In the genomic region with DNA sequence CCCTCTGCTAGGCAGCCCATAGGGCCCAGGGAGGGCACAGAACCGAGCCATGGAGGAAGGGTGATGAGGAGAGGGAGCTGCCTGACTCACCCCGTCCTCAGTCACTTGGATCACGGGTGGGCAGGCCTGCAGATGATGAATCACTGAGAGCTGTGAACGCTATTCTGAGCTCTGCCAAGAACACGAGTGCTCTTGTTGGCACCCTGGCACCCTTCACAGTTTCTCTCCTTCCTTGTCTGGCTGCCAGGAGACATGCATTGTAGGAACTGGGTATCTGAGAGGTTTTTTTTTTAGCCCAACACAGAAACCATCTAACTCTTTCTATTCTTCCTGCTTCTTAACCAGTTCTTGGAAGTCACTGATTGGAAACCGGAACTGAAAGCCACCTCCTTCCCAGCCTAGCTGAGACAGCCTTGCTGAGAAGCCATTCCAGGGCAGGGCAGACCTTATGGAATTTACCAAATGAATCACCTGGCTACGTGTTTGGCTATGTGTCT, we compare ENCODE assay signal across 9 cellular contexts.
DNase-seq lines count a peak whose midpoint lies in the region; ATAC-seq and TF ChIP-seq lines count a peak whose summit lies in the region.
"Had no signal": no experiment of that assay in that cellular context is flagged by ENCODE, and none has a peak within 500 bp of the region (broad histone marks: within the 10 kb centered on the region; RNA-seq: fewer than 3 reads in every experiment).

No MANE protein-coding gene starts in this region.

- no peak overlapping the region for H3K4me3 Mint-ChIP-seq in activated naive CD4-positive, alpha-beta T cell treated with anti-CD3 and anti-CD28 coated beads for 36 hours
- H3K4me3 Mint-ChIP-seq in activated T-cell treated with anti-CD3 and anti-CD28 coated beads, Interleukin-2, amount 50 U/mL, for 72 hours: peak overlapping the region in 1 of 2 donors; percentile 47
- no peak overlapping the region for H3K4me3 Mint-ChIP-seq in glutamatergic neuron (ENCODE audit: unreplicated experiment)

- peaks cover 5% of the 10 kb centered on the region for H3K9me3 Mint-ChIP-seq in activated naive CD4-positive, alpha-beta T cell treated with anti-CD3 and anti-CD28 coated beads for 36 hours
- peaks cover 3% of the 10 kb centered on the region in 2 donors for H3K9me3 Mint-ChIP-seq in activated T-cell treated with anti-CD3 and anti-CD28 coated beads, Interleukin-2, amount 50 U/mL, for 72 hours
- H3K9me3 Mint-ChIP-seq in glutamatergic neuron (ENCODE audit: unreplicated experiment): peaks cover 8% of the 10 kb centered on the region

- peak; percentile 73 to 86 for ATAC-seq in activated T-cell treated with anti-CD3 and anti-CD28 coated beads, Interleukin-2, amount 50 U/mL, for 72 hours (replicated peaks in 1 of 2)
- peak; percentile 92 for ATAC-seq in sciatic nerve
- ATAC-seq: GM12878 had no signal

- CTCF ChIA-PET in activated naive CD4-positive, alpha-beta T cell treated with anti-CD3 and anti-CD28 coated beads for 36 hours (lab: Charles Lee): interaction anchor here (0.6 to 1.8 kb wide), 3 partner anchors 9 to 1419 kb away, joined by 4 to 8 read pairs (median 7); no protein-coding TSS in a partner anchor

- no peak for TF ChIP-seq CTCF in glutamatergic neuron (IDR thresholded peaks at IDR 0.05; ENCODE audit: partially characterized antibody, unreplicated experiment)

- peaks cover 5% of the 10 kb centered on the region for H3K36me3 Mint-ChIP-seq in activated naive CD4-positive, alpha-beta T cell treated with anti-CD3 and anti-CD28 coated beads for 36 hours (ENCODE audit: low read depth)
- H3K36me3 Mint-ChIP-seq in activated T-cell treated with anti-CD3 and anti-CD28 coated beads, Interleukin-2, amount 50 U/mL, for 72 hours (ENCODE audit: insufficient read depth in 2 of 2): peaks cover 17 to 19% of the 10 kb centered on the region in 2 donors
- peaks cover 36% of the 10 kb centered on the region for H3K36me3 Mint-ChIP-seq in glutamatergic neuron (ENCODE audit: unreplicated experiment)

- H3K27me3 Mint-ChIP-seq in activated naive CD4-positive, alpha-beta T cell treated with anti-CD3 and anti-CD28 coated beads for 36 hours (ENCODE audit: low read depth): no peaks in the 10 kb centered on the region
- H3K27me3 Mint-ChIP-seq in activated T-cell treated with anti-CD3 and anti-CD28 coated beads, Interleukin-2, amount 50 U/mL, for 72 hours (ENCODE audit: low read depth): no peaks in the 10 kb centered on the region
- peaks cover 2% of the 10 kb centered on the region for H3K27me3 Mint-ChIP-seq in glutamatergic neuron (ENCODE audit: unreplicated experiment)

- DNase-seq in activated naive CD4-positive, alpha-beta T cell treated with anti-CD3 and anti-CD28 coated beads for 36 hours: peak; percentile 54
- DNase-seq in activated naive CD4-positive, alpha-beta T cell treated with anti-CD3 and anti-CD28 coated beads, Interleukin-2, amount 50 U/mL, for 16 hours: no peak
- DNase-seq in activated T-cell treated with anti-CD3 and anti-CD28 coated beads, Interleukin-2, amount 50 U/mL, for 72 hours: peak; percentile 24 to 25
- DNase-seq in cardiac septum (ENCODE audit: low spot score) (peak; percentile 81), sciatic nerve (ENCODE audit: low spot score) (peak; percentile 82), glutamatergic neuron (no peak), NCI-H524 treated with DMSO at 0.1 percent for 48 hours (lab: John Stamatoyannopoulos, UW) (no peak)
- no peak for DNase-seq in effector CD8-positive, alpha-beta T cell (lab: John Stamatoyannopoulos, UW)

- H3K4me1 Mint-ChIP-seq in activated naive CD4-positive, alpha-beta T cell treated with anti-CD3 and anti-CD28 coated beads for 36 hours (ENCODE audit: low read depth): peaks cover 19% of the 10 kb centered on the region
- H3K4me1 Mint-ChIP-seq in activated T-cell treated with anti-CD3 and anti-CD28 coated beads, Interleukin-2, amount 50 U/mL, for 72 hours (ENCODE audit: low read depth): peaks cover 34% of the 10 kb centered on the region
- H3K4me1 Mint-ChIP-seq in glutamatergic neuron (ENCODE audit: low read depth, unreplicated experiment): no peaks in the 10 kb centered on the region

- intact Hi-C loops in activated naive CD4-positive, alpha-beta T cell treated with anti-CD3 and anti-CD28 coated beads for 36 hours (cut with micrococcal nuclease): no loop called here
- intact Hi-C loops in cardiac septum (cut with DNase I): no loop called here
- intact Hi-C loops in sciatic nerve (cut with DNase I): no loop called here

- H3K27ac Mint-ChIP-seq in activated naive CD4-positive, alpha-beta T cell treated with anti-CD3 and anti-CD28 coated beads for 36 hours: no peak overlapping the region
- no peak overlapping the region for H3K27ac Mint-ChIP-seq in activated T-cell treated with anti-CD3 and anti-CD28 coated beads, Interleukin-2, amount 50 U/mL, for 72 hours
- H3K27ac Mint-ChIP-seq in glutamatergic neuron (ENCODE audit: unreplicated experiment): no peak overlapping the region

Comparison
In these comparisons a context has a peak if more than half of its experiments do, and no peak if none do; other contexts are left out.
1. DNase-seq: peak in activated naive CD4-positive, alpha-beta T cell treated with anti-CD3 and anti-CD28 coated beads for 36 hours (single experiment), activated T-cell treated with anti-CD3 and anti-CD28 coated beads, Interleukin-2, amount 50 U/mL, for 72 hours (2 of 2), cardiac septum (single experiment) and sciatic nerve (single experiment); none in activated naive CD4-positive, alpha-beta T cell treated with anti-CD3 and anti-CD28 coated beads, Interleukin-2, amount 50 U/mL, for 16 hours (single experiment), glutamatergic neuron (single experiment), effector CD8-positive, alpha-beta T cell (single experiment) and NCI-H524 treated with DMSO at 0.1 percent for 48 hours (single experiment).